30 cellular contexts compared by ENCODE assay signal in the genomic region with DNA sequence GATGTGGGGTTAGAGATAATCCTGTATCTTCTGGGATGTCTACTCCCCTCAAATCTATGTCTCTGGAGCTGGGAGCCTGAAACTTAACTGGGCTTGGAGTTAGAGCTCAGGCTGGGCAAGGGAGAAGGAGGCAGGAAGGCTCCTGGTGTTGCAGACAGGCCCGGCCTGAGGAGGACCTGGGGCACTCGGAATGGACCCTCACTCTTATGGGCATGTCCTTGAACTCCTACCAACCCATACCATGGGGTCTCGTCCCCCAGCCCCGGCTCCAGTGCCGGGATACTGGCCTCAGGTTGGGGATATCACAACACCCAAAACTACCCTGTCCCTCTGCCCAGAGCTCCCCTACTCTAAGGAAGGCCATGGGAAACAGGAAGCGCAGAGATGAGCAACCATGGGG. TPM values are rescaled to one million over a fixed set of nuclear protein-coding genes. Genes with fewer than 3 reads are reported as not detected.
"Had no signal": no experiment of that assay in that cellular context is flagged by ENCODE, and none has a peak within 500 bp of the region (broad histone marks: within the 10 kb centered on the region; RNA-seq: fewer than 3 reads in every experiment).

No MANE protein-coding gene starts in this region.

- H3K9ac ChIP-seq: neural progenitor cell had no signal

- H3K27ac ChIP-seq: heart left ventricle, hepatocyte, left ventricle myocardium inferior, neural progenitor cell, neutrophil, ovary, right atrium auricular region, right lobe of liver, suprapubic skin, thoracic aorta, tibial artery, upper lobe of right lung had no signal

- H3K4me2 ChIP-seq: hepatocyte, neural progenitor cell had no signal

- H3K4me1 Mint-ChIP-seq: naive B cell; natural killer cell; stimulated activated memory B cell treated with anti-CD40 and anti-IgM and Interleukin-4, amounts not matched to agents 10 μg/mL and 1 μg/mL and 100 μg/mL, for 72 hours; stimulated activated naive CD8-positive, alpha-beta T cell treated with anti-CD3 and anti-CD28 coated beads, Interleukin-15, amount 100 ng/mL, for 72 hours had no signal

- H3K4me3 ChIP-seq: heart left ventricle, hepatocyte, left ventricle myocardium inferior, neural progenitor cell, ovary, right atrium auricular region, right lobe of liver, suprapubic skin, thoracic aorta, tibial artery, upper lobe of right lung had no signal

- DNase-seq: islet precursor cell; left ventricle myocardium inferior; mammary epithelial cell; mesenchymal stem cell; naive B cell; natural killer cell; nephron progenitor cell; occipital lobe; small intestine; stimulated activated CD4-positive, alpha-beta T cell treated with anti-CD3 and anti-CD28 coated beads, Interleukin-1b, Interleukin-23, amount 100 ng/mL, for 48 hours; stimulated activated CD4-positive, alpha-beta T cell treated with anti-CD3 and anti-CD28 coated beads, Interleukin-2, amount 100 ng/mL, for 48 hours; stimulated activated CD4-positive, alpha-beta T cell treated with anti-CD3 and anti-CD28 coated beads, Interleukin-4, amount 100 ng/mL, for 4 hours; stimulated activated CD8-positive, alpha-beta memory T cell treated with anti-CD3 and anti-CD28 coated beads, Interleukin-4, amount 100 ng/mL, for 48 hours; stimulated activated naive CD4-positive, alpha-beta T cell treated with Interleukin-2 at 50 U/mL for 16 hours; stimulated activated naive CD8-positive, alpha-beta T cell treated with anti-CD3 and anti-CD28 coated beads, Interleukin-15, amount 100 ng/mL, for 72 hours; trophoblast cell had no signal

- H3K36me3 ChIP-seq: neural progenitor cell, neutrophil, ovary, right lobe of liver, suprapubic skin, tibial artery, upper lobe of right lung had no signal

- H3K27me3 Mint-ChIP-seq: stimulated activated memory B cell treated with anti-CD40 and anti-IgM and Interleukin-4, amounts not matched to agents 10 μg/mL and 1 μg/mL and 100 μg/mL, for 72 hours; stimulated activated naive CD8-positive, alpha-beta T cell treated with anti-CD3 and anti-CD28 coated beads, Interleukin-15, amount 100 ng/mL, for 72 hours had no signal

- H3K9me3 ChIP-seq: left ventricle myocardium inferior, neutrophil, ovary, right atrium auricular region, right lobe of liver, suprapubic skin, thoracic aorta, tibial artery, upper lobe of right lung had no signal

- ATAC-seq: heart left ventricle; natural killer cell; right lobe of liver; stimulated activated memory B cell treated with anti-CD40 and anti-IgM and Interleukin-4, amounts not matched to agents 10 μg/mL and 1 μg/mL and 100 μg/mL, for 72 hours; stimulated activated naive CD8-positive, alpha-beta T cell treated with anti-CD3 and anti-CD28 coated beads, Interleukin-15, amount 100 ng/mL, for 72 hours; upper lobe of right lung had no signal

- H3K9me3 Mint-ChIP-seq: natural killer cell; nephron progenitor cell; stimulated activated memory B cell treated with anti-CD40 and anti-IgM and Interleukin-4, amounts not matched to agents 10 μg/mL and 1 μg/mL and 100 μg/mL, for 72 hours; stimulated activated naive CD8-positive, alpha-beta T cell treated with anti-CD3 and anti-CD28 coated beads, Interleukin-15, amount 100 ng/mL, for 72 hours had no signal

- H3K27ac Mint-ChIP-seq: naive B cell; natural killer cell; neural progenitor cell; progenitor cell of endocrine pancreas; stimulated activated memory B cell treated with anti-CD40 and anti-IgM and Interleukin-4, amounts not matched to agents 10 μg/mL and 1 μg/mL and 100 μg/mL, for 72 hours; stimulated activated naive CD8-positive, alpha-beta T cell treated with anti-CD3 and anti-CD28 coated beads, Interleukin-15, amount 100 ng/mL, for 72 hours had no signal

- H3K4me1 ChIP-seq: heart left ventricle, left ventricle myocardium inferior, right atrium auricular region, right lobe of liver, suprapubic skin, tibial artery, upper lobe of right lung had no signal

- H2AFZ ChIP-seq: hepatocyte, neural progenitor cell had no signal

- H3K4me3 Mint-ChIP-seq: naive B cell; natural killer cell; nephron progenitor cell; neural progenitor cell; stimulated activated memory B cell treated with anti-CD40 and anti-IgM and Interleukin-4, amounts not matched to agents 10 μg/mL and 1 μg/mL and 100 μg/mL, for 72 hours; stimulated activated naive CD8-positive, alpha-beta T cell treated with anti-CD3 and anti-CD28 coated beads, Interleukin-15, amount 100 ng/mL, for 72 hours had no signal

- H3K79me2 ChIP-seq: hepatocyte had no signal

- H3K27me3 ChIP-seq: heart left ventricle, hepatocyte, neural progenitor cell, neutrophil, ovary, right atrium auricular region, right lobe of liver, suprapubic skin, tibial artery, upper lobe of right lung had no signal

- H3K36me3 Mint-ChIP-seq: naive B cell; natural killer cell; neural progenitor cell; stimulated activated memory B cell treated with anti-CD40 and anti-IgM and Interleukin-4, amounts not matched to agents 10 μg/mL and 1 μg/mL and 100 μg/mL, for 72 hours had no signal

RNA-seq across cellular contexts. Expression of gene SCN5A, which starts 45.2 kb away (rescaled TPM):
- total RNA-seq: mammary epithelial cell, mononuclear cell had no signal
